In genomic region chr4:110007217-110007616, GRCh38 we compare ENCODE assay signal across 15 cellular contexts.
DNase-seq lines count a peak whose midpoint lies in the region; FAIRE-seq and TF ChIP-seq lines count a peak whose summit lies in the region.
"Had no signal": no experiment of that assay in that cellular context is flagged by ENCODE, and none has a peak within 500 bp of the region (broad histone marks: within the 10 kb centered on the region; RNA-seq: fewer than 3 reads in every experiment).

No MANE protein-coding gene starts in this region.

- FAIRE-seq in RCC 7860 (lab: Jason Lieb, UNC) = peak; percentile 21
- no peak for FAIRE-seq in small intestine (lab: Jason Lieb, UNC)
- FAIRE-seq: K562 had no signal

- H3K36me3 ChIP-seq in liver (ENCODE audit: control insufficient read depth in 4 of 4, insufficient read depth in 3 of 4, low read depth in 1 of 4, low read length in 3 of 4) = no peaks in the 10 kb centered on the region
- no peaks in the 10 kb centered on the region for H3K36me3 ChIP-seq in small intestine (ENCODE audit: control insufficient read depth in 2 of 2, insufficient read depth in 2 of 2, low read length in 2 of 2)

- in situ Hi-C loops in Caki2 (cut with HindIII; ENCODE audit: low pct_unique_long_range_greater_than_20kb, low sequenced_read_pairs) = no loop called here

- H3K9me3 ChIP-seq in liver (ENCODE audit: control insufficient read depth in 4 of 4, low read length in 3 of 4) (no peaks in the 10 kb centered on the region), small intestine (ENCODE audit: control insufficient read depth, low read depth) (no peaks in the 10 kb centered on the region)

- 30% methylated on average over 3 of the region's 3 CpGs for WGBS in liver
- WGBS in small intestine, 3 donors = 62 to 87% (median 64%) methylated on average over 3 of the region's 3 CpGs

- peak; percentile 42 to 59 for TF ChIP-seq RAD21 in liver (IDR thresholded peaks at IDR 0.05)

- DNase-seq in Caki2 (ENCODE audit: low read depth) (peak; percentile 50), RCC 7860 (ENCODE audit: low spot score) (no peak), small intestine (peak; percentile 67), activated gamma-delta T cell (lab: John Stamatoyannopoulos, UW) (no peak), GM19238 (ENCODE audit: insufficient read length, low spot score) (no peak), hypothalamus (lab: John Stamatoyannopoulos, UW) (no peak)
- DNase-seq: ACHN; C1 segment of cervical spinal cord; CD4-positive, alpha-beta T cell; DMS79; H7 had no signal

- no peak for TF ChIP-seq CTCF in liver (IDR thresholded peaks at IDR 0.05; ENCODE audit: low read depth, low read length, missing input control)

- H3K27me3 ChIP-seq in liver (ENCODE audit: control insufficient read depth in 4 of 4, insufficient read depth in 4 of 4, low read length in 3 of 4) (no peaks in the 10 kb centered on the region), small intestine (ENCODE audit: control insufficient read depth in 2 of 2, insufficient read depth in 2 of 2, low read length in 2 of 2) (no peaks in the 10 kb centered on the region)

- H3K27ac ChIP-seq in liver (ENCODE audit: low read depth in 1 of 2, low read length in 2 of 2) (peak overlapping the region; percentile 37 to 42), small intestine (ENCODE audit: low read depth in 1 of 2, low read length in 1 of 2) (no peak overlapping the region)
- H3K27ac ChIP-seq: HL-60 had no signal

- H3K4me3 ChIP-seq in liver (ENCODE audit: low read depth in 1 of 3, low read length in 3 of 3) (no peak overlapping the region), small intestine (ENCODE audit: low read depth in 1 of 2, low read length in 2 of 2) (no peak overlapping the region)
- H3K4me3 ChIP-seq: GM23338, K562 had no signal

- no peak overlapping the region for H3K9ac ChIP-seq in liver (ENCODE audit: low read depth in 1 of 2, low read length in 2 of 2)

- H3K4me1 ChIP-seq in liver (ENCODE audit: control insufficient read depth in 4 of 4, insufficient read depth in 4 of 4, low read length in 3 of 4) (peaks cover 14 to 38% (median 33%) of the 10 kb centered on the region in 4 donors), small intestine (ENCODE audit: control insufficient read depth in 2 of 2, insufficient read depth in 1 of 2, low read depth in 1 of 2, low read length in 1 of 2) (peaks cover 4 to 7% of the 10 kb centered on the region in 2 donors)

TF ChIP-seq in liver, 16 proteins besides CTCF, POLR2A, EP300 and RAD21:
- TF ChIP-seq JUND (IDR thresholded peaks at IDR 0.05) (peak; percentile 75 to 82), MAX (IDR thresholded peaks at IDR 0.05) (peak; percentile 52), YY1 (IDR thresholded peaks at IDR 0.05) (peak; percentile 69), SP1 (IDR thresholded peaks at IDR 0.05) (peak; percentile 94), HNF4G (IDR thresholded peaks at IDR 0.05) (peak; percentile 65), ZBTB33 (IDR thresholded peaks at IDR 0.05) (peak; percentile 47), HNF4A (conservative IDR thresholded peaks at IDR 0.05) (peak; percentile 86 to 93), NR2F2 (IDR thresholded peaks at IDR 0.05) (no peak), GABPA (IDR thresholded peaks at IDR 0.05 in 1 of 2, conservative IDR thresholded peaks at IDR 0.05 in 1 of 2) (no peak), RXRA (IDR thresholded peaks at IDR 0.05) (peak; percentile 86 to 90), TAF1 (conservative IDR thresholded peaks at IDR 0.05) (no peak), ATF3 (IDR thresholded peaks at IDR 0.05) (no peak), FOXA1 (IDR thresholded peaks at IDR 0.05) (no peak), FOXA2 (IDR thresholded peaks at IDR 0.05) (peak; percentile 8), EGR1 (IDR thresholded peaks at IDR 0.05; ENCODE audit: low read depth in 2 of 2) (peak in 1 of 2 donors; percentile 23)
- TF ChIP-seq, protein P1, sequence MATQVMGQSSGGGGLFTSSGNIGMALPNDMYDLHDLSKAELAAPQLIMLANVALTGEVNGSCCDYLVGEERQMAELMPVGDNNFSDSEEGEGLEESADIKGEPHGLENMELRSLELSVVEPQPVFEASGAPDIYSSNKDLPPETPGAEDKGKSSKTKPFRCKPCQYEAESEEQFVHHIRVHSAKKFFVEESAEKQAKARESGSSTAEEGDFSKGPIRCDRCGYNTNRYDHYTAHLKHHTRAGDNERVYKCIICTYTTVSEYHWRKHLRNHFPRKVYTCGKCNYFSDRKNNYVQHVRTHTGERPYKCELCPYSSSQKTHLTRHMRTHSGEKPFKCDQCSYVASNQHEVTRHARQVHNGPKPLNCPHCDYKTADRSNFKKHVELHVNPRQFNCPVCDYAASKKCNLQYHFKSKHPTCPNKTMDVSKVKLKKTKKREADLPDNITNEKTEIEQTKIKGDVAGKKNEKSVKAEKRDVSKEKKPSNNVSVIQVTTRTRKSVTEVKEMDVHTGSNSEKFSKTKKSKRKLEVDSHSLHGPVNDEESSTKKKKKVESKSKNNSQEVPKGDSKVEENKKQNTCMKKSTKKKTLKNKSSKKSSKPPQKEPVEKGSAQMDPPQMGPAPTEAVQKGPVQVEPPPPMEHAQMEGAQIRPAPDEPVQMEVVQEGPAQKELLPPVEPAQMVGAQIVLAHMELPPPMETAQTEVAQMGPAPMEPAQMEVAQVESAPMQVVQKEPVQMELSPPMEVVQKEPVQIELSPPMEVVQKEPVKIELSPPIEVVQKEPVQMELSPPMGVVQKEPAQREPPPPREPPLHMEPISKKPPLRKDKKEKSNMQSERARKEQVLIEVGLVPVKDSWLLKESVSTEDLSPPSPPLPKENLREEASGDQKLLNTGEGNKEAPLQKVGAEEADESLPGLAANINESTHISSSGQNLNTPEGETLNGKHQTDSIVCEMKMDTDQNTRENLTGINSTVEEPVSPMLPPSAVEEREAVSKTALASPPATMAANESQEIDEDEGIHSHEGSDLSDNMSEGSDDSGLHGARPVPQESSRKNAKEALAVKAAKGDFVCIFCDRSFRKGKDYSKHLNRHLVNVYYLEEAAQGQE (IDR thresholded peaks at IDR 0.05) = peak; percentile 68

Comparison
In these comparisons a context has a peak if more than half of its experiments do, and no peak if none do; other contexts are left out.
1. DNase-seq: peak in Caki2 (single experiment) and small intestine (single experiment); none in RCC 7860 (single experiment), activated gamma-delta T cell (single experiment), GM19238 (single experiment) and hypothalamus (0 of 51).
2. H3K27ac ChIP-seq: peak in liver (2 of 2); none in small intestine (0 of 2).